ENCODE assay signal across 11 cellular contexts in genomic region chr16:63776034-63776433, GRCh38.
"Had no signal": no experiment of that assay in that cellular context is flagged by ENCODE, and none has a peak within 500 bp of the region (broad histone marks: within the 10 kb centered on the region; RNA-seq: fewer than 3 reads in every experiment).

No MANE protein-coding gene starts in this region.

- ATAC-seq: GM23338, HCT116 had no signal

- DNase-seq: GM23248, GOT3, H7, H9, HCEC 1CT, HFFc6 had no signal

- H3K36me3 ChIP-seq: HAP-1 had no signal

- H3K9ac ChIP-seq: GM23248 had no signal

- H2AFZ ChIP-seq: GM23248, GM23338 had no signal

- H3K4me1 Mint-ChIP-seq: GM23338 had no signal

- H3K4me1 ChIP-seq: HAP-1 had no signal

- H3K4me3 ChIP-seq: GM23248, GM23338, HAP-1 had no signal

- H3K27ac ChIP-seq: GM23248 had no signal

- H3K27ac Mint-ChIP-seq: GM23338, H9, HFFc6 had no signal

- H3K4me2 ChIP-seq: GM23338 had no signal

- H3K9me3 ChIP-seq: HAP-1 had no signal

- FAIRE-seq: H1, H54 had no signal

- H3K4me3 Mint-ChIP-seq: GM23338, H9, HFFc6 had no signal
